Comparison of ENCODE assay signal across 19 cellular contexts in the genomic region with DNA sequence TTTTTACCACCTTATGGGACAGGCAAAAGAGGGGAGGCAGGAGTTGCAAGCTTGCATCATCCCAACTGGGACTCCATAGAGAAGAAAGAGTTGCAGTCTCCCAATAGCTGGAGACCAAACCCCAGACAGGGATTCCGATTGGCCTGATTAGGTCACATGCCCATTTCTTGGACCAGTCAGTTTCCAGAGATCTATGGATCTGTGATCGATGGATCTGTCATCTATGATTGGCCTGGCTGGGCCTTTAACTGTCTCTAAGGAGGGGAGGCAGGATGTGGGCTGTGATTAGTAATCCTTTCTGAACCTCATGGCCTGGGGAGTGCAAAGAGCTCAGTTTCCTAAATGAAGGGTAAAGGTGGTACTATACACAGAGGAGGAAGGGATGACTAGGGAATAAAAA.
DNase-seq lines count a peak whose midpoint lies in the region; ATAC-seq and TF ChIP-seq lines count a peak whose summit lies in the region.
"Had no signal": no experiment of that assay in that cellular context is flagged by ENCODE, and none has a peak within 500 bp of the region (broad histone marks: within the 10 kb centered on the region; RNA-seq: fewer than 3 reads in every experiment).

No MANE protein-coding gene starts in this region.

- CTCF ChIA-PET in activated naive CD4-positive, alpha-beta T cell treated with anti-CD3 and anti-CD28 coated beads for 36 hours (lab: Charles Lee), result no interaction called here
- CTCF ChIA-PET in HEK293 (lab: Yijun Ruan, JAX), result no interaction called here

- H3K4me3 ChIP-seq in HEK293 (ENCODE audit: low read depth, low read length), result no peak overlapping the region
- H3K4me3 ChIP-seq in RWPE2 (ENCODE audit: severe bottlenecking), result no peak overlapping the region
- H3K4me3 ChIP-seq: Peyer's patch had no signal

- DNase-seq in activated naive CD4-positive, alpha-beta T cell treated with anti-CD3 and anti-CD28 coated beads for 36 hours, result peak; percentile 17
- DNase-seq in activated naive CD4-positive, alpha-beta T cell treated with anti-CD3 and anti-CD28 coated beads, Interleukin-2, amount 50 U/mL, for 16 hours, result no peak
- DNase-seq in RWPE2 (ENCODE audit: low spot score) (no peak), posterior vena cava (ENCODE audit: low spot score) (peak; percentile 14), AG08395 (ENCODE audit: low spot score) (no peak), DMS153 (lab: John Stamatoyannopoulos, UW) (no peak)
- DNase-seq: ACHN; Caco-2; CD4-positive, CD25-positive, alpha-beta regulatory T cell; HCEC 1CT; NCI-H1092; NCI-H2081 treated with DMSO at 0.1 percent for 48 hours; NCI-H510A treated with DMSO at 0.1 percent for 48 hours; NCI-H82; SIG-M5 had no signal

- H3K9me3 Mint-ChIP-seq in activated naive CD4-positive, alpha-beta T cell treated with anti-CD3 and anti-CD28 coated beads for 36 hours, result no peaks in the 10 kb centered on the region
- H3K9me3 Mint-ChIP-seq: CD4-positive, CD25-positive, alpha-beta regulatory T cell had no signal

- no peak overlapping the region for H3K27ac Mint-ChIP-seq in activated naive CD4-positive, alpha-beta T cell treated with anti-CD3 and anti-CD28 coated beads for 36 hours
- H3K27ac Mint-ChIP-seq: CD4-positive, CD25-positive, alpha-beta regulatory T cell had no signal

- no peaks in the 10 kb centered on the region for H3K4me1 ChIP-seq in HEK293 (ENCODE audit: control insufficient read depth, insufficient read depth, low read length)
- H3K4me1 ChIP-seq in RWPE2 (ENCODE audit: insufficient read depth, poor library complexity, severe bottlenecking), result no peaks in the 10 kb centered on the region
- H3K4me1 ChIP-seq: Caco-2, Peyer's patch had no signal

- intact Hi-C loops in activated naive CD4-positive, alpha-beta T cell treated with anti-CD3 and anti-CD28 coated beads for 36 hours (cut with micrococcal nuclease), result no loop called here
- intact Hi-C loops in posterior vena cava (cut with DNase I), result no loop called here

- POLR2A ChIA-PET in HEK293 (lab: Yijun Ruan, JAX), result no interaction called here

- no peaks in the 10 kb centered on the region for H3K27me3 Mint-ChIP-seq in activated naive CD4-positive, alpha-beta T cell treated with anti-CD3 and anti-CD28 coated beads for 36 hours (ENCODE audit: low read depth)
- H3K27me3 Mint-ChIP-seq: CD4-positive, CD25-positive, alpha-beta regulatory T cell had no signal

- H3K36me3 Mint-ChIP-seq in activated naive CD4-positive, alpha-beta T cell treated with anti-CD3 and anti-CD28 coated beads for 36 hours (ENCODE audit: low read depth), result no peaks in the 10 kb centered on the region
- H3K36me3 Mint-ChIP-seq: CD4-positive, CD25-positive, alpha-beta regulatory T cell had no signal

- ATAC-seq in RWPE2 (ENCODE audit: low read depth) (peak; percentile 46; the same call in 2 of the 3 replicates), HG02970 (IDR thresholded peaks at IDR 0.05; ENCODE audit: low FRiP score, unreplicated experiment) (no peak)

- H3K4me1 Mint-ChIP-seq in activated naive CD4-positive, alpha-beta T cell treated with anti-CD3 and anti-CD28 coated beads for 36 hours (ENCODE audit: low read depth), result no peaks in the 10 kb centered on the region
- H3K4me1 Mint-ChIP-seq: CD4-positive, CD25-positive, alpha-beta regulatory T cell had no signal

- TF ChIP-seq CTCF in HEK293 (tag by site-specific recombination; IDR thresholded peaks at IDR 0.05) (no peak), RWPE2 (IDR thresholded peaks at IDR 0.05; ENCODE audit: poor library complexity, severe bottlenecking) (no peak)

- H3K4me3 Mint-ChIP-seq in activated naive CD4-positive, alpha-beta T cell treated with anti-CD3 and anti-CD28 coated beads for 36 hours, result no peak overlapping the region
- H3K4me3 Mint-ChIP-seq: CD4-positive, CD25-positive, alpha-beta regulatory T cell had no signal

- H3K9me3 ChIP-seq in HEK293 (ENCODE audit: control insufficient read depth, insufficient read depth, low read depth, low read length) (no peaks in the 10 kb centered on the region), RWPE2 (ENCODE audit: severe bottlenecking) (no peaks in the 10 kb centered on the region)
- H3K9me3 ChIP-seq: Caco-2, Peyer's patch had no signal

- H3K27me3 ChIP-seq in RWPE2 (ENCODE audit: insufficient read depth, poor library complexity, severe bottlenecking), result no peaks in the 10 kb centered on the region
- H3K27me3 ChIP-seq: Peyer's patch had no signal

- H3K36me3 ChIP-seq in HEK293 (ENCODE audit: control insufficient read depth in 2 of 2, insufficient read depth in 1 of 2, low read length in 2 of 2) (no peaks in the 10 kb centered on the region), RWPE2 (ENCODE audit: low read depth) (no peaks in the 10 kb centered on the region)
- H3K36me3 ChIP-seq: Peyer's patch had no signal

- no peak overlapping the region for H3K27ac ChIP-seq in HEK293 (ENCODE audit: extremely low read depth, low read depth, low read length)
- H3K27ac ChIP-seq in RWPE2 (ENCODE audit: poor library complexity, severe bottlenecking), result no peak overlapping the region
- H3K27ac ChIP-seq: KMS-11, Peyer's patch had no signal

TF ChIP-seq in HEK293, 187 proteins besides CTCF, POLR2A, EP300 and RAD21:
- peak; percentile 83 for TF ChIP-seq ZBTB17 (tag by site-specific recombination; IDR thresholded peaks at IDR 0.05)
- no peak for TF ChIP-seq HOXA7 (CRISPR knock-in tag; IDR thresholded peaks at IDR 0.05; ENCODE audit: borderline replicate concordance)
- TF ChIP-seq BCL11B (tag by site-specific recombination; IDR thresholded peaks at IDR 0.05; ENCODE audit: low read depth), result no peak

Comparison
In these comparisons a context has a peak if more than half of its experiments do, and no peak if none do; other contexts are left out.
1. DNase-seq: peak in activated naive CD4-positive, alpha-beta T cell treated with anti-CD3 and anti-CD28 coated beads for 36 hours (single experiment) and posterior vena cava (single experiment); none in activated naive CD4-positive, alpha-beta T cell treated with anti-CD3 and anti-CD28 coated beads, Interleukin-2, amount 50 U/mL, for 16 hours (single experiment), RWPE2 (single experiment), AG08395 (single experiment) and DMS153 (single experiment).